In the genomic region with DNA sequence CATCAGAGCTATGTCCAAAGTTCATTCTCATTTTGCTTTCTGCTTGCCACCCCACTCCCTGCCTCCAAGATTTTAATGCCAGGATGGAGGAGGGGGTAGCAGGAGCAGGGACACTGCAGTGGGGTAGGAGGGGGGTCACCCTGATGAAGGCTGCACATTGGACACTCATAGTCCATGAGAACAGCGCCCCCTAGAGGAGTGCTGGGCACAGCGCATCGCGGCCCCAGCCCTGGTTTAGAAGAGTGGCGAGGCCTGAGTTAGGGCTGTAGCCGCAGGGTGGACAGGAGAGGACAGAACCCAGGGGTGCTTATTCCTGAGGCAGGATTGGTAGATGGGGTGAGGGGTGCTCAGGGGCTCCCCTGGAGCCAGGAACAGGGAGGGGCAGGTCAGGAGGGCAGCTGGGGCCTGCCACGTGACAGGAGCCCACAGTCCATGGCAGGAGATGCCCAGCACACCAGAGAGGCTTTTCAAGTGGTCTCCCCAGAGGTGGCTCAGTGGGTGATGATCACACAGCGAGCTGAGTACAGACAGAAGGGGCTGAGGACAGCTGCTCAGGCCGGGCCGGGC, we compare ENCODE assay signal across 8 cellular contexts.
DNase-seq lines count a peak whose midpoint lies in the region; ATAC-seq and TF ChIP-seq lines count a peak whose summit lies in the region.

No MANE protein-coding gene starts in this region.

- no peak overlapping the region for H3K4me3 ChIP-seq in cardiac muscle cell
- no peak overlapping the region for H3K4me3 ChIP-seq in SU-DHL-6 (ENCODE audit: insufficient read depth, low read length, poor library complexity, severe bottlenecking)
- H3K4me3 ChIP-seq in epithelial cell of proximal tubule (ENCODE audit: low read depth, low read length), result no peak overlapping the region

- DNase-seq in cardiac muscle cell (ENCODE audit: low read depth in 1 of 2, low spot score in 1 of 2) (peak; percentile 25 to 45), cardiac septum (ENCODE audit: low spot score) (no peak), epithelial cell of proximal tubule (ENCODE audit: low read depth) (no peak), medulla oblongata (ENCODE audit: extremely low spot score) (no peak), SIG-M5 treated with dmso at 0.1 percent for 504 hours (lab: John Stamatoyannopoulos, UW; ENCODE audit: unreplicated experiment) (no peak)
- DNase-seq in stimulated activated CD4-positive, alpha-beta T cell treated with anti-CD3 and anti-CD28 coated beads, Interleukin-12 subunit alpha, Interleukin-12 subunit beta, amount 100 ng/mL, for 48 hours (ENCODE audit: low read depth in 2 of 3, low spot score in 1 of 3), result peak; percentile 41 to 62 (median 47)

- H3K36me3 ChIP-seq in cardiac muscle cell (no peaks in the 10 kb centered on the region), SU-DHL-6 (ENCODE audit: low read length) (no peaks in the 10 kb centered on the region)

- no peaks in the 10 kb centered on the region for H3K27me3 ChIP-seq in cardiac muscle cell
- H3K27me3 ChIP-seq in SU-DHL-6 (ENCODE audit: low read length), result no peaks in the 10 kb centered on the region

- H3K27ac ChIP-seq in cardiac muscle cell (no peak overlapping the region), SU-DHL-6 (ENCODE audit: low read depth, low read length) (no peak overlapping the region)

- H3K9me3 ChIP-seq in cardiac muscle cell (ENCODE audit: low read depth), result no peaks in the 10 kb centered on the region
- no peaks in the 10 kb centered on the region for H3K9me3 ChIP-seq in SU-DHL-6 (ENCODE audit: insufficient read depth, low read length)

- no peaks in the 10 kb centered on the region for H3K4me1 ChIP-seq in cardiac muscle cell (ENCODE audit: low read depth)

- ATAC-seq in HG03196 (IDR thresholded peaks at IDR 0.05; ENCODE audit: unreplicated experiment), result no peak

- no peaks in the 10 kb centered on the region for H3F3A ChIP-seq in SU-DHL-6 (ENCODE audit: insufficient read depth)

- no peaks in the 10 kb centered on the region for H3K9me2 ChIP-seq in SU-DHL-6 (replicated peaks; ENCODE audit: insufficient read depth, low read length)

- intact Hi-C loops in cardiac septum (cut with DNase I), result no loop called here

- no peak overlapping the region for H3K9ac ChIP-seq in SU-DHL-6 (ENCODE audit: low read length)

- no peak overlapping the region for H2AFZ ChIP-seq in SU-DHL-6 (ENCODE audit: low read depth, low read length, severe bottlenecking)

- TF ChIP-seq CTCF in cardiac muscle cell (IDR thresholded peaks at IDR 0.05; ENCODE audit: low read depth, low read length) (peak; percentile 72), SU-DHL-6 (IDR thresholded peaks at IDR 0.05; ENCODE audit: insufficient read depth, low read length, poor library complexity, severe bottlenecking) (peak; percentile 86), epithelial cell of proximal tubule (conservative IDR thresholded peaks at IDR 0.05; ENCODE audit: low read depth, low read length) (peak; percentile 73)

- H3K4me2 ChIP-seq in SU-DHL-6 (ENCODE audit: low read depth, low read length, poor library complexity, severe bottlenecking), result no peak overlapping the region

- H3K79me2 ChIP-seq in SU-DHL-6 (ENCODE audit: insufficient read depth, low read length), result no peaks in the 10 kb centered on the region

- no peaks in the 10 kb centered on the region for H4K20me1 ChIP-seq in SU-DHL-6 (ENCODE audit: low read depth, low read length)

Comparison
In these comparisons a context has a peak if more than half of its experiments do, and no peak if none do; other contexts are left out.
1. DNase-seq: peak in cardiac muscle cell (2 of 2) and stimulated activated CD4-positive, alpha-beta T cell treated with anti-CD3 and anti-CD28 coated beads, Interleukin-12 subunit alpha, Interleukin-12 subunit beta, amount 100 ng/mL, for 48 hours (3 of 3); none in cardiac septum (single experiment), epithelial cell of proximal tubule (single experiment), medulla oblongata (single experiment) and SIG-M5 treated with dmso at 0.1 percent for 504 hours (single experiment).
2. Peak in every context shown above with its lines, with median percentiles within 50 percentile points of each other: CTCF ChIP-seq.